ENCODE assay signal across 8 cellular contexts in the genomic region with DNA sequence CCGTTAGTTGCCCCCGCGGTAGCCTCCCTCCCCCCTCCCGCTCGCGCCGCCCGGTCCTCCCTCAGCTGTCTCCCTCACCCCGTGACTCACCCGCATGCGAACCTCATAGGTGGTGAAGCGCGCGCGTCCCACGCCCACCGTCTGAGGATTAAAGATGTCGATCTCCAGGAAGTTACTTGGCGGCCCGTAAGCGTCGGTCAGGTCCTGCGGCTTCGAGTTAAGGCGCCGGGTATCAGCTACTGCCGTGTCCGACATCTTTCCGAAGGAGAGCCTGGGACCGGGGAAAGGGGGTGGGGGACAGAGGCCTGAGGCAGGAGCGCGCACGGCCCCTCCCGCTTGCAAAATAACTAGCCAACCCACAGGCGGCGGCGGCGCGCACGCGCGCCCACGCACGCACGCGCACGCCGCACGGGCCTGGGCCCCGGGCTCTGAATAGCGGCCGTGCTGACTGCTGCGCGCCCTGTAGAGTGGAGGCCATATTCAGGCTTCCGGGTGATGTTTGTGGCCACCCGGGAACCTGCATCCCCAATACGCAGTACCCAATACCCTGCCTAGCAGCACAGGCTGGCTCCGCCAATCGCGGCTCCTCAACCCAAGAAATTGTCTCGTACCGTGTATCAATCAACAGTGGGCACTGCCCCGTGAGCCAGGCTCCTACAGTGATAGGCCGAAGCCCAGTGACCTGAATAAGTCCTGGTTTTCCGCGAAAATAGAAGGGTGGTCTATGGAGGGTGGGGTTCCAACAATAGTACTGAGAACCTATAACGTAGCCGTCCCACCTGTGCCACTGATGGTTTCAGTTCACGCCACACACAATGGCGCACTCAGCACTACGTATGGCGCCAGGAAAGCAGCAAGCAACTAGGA. TPM values are rescaled to one million over a fixed set of nuclear protein-coding genes. Genes with fewer than 3 reads are reported as not detected.
DNase-seq lines count a peak whose midpoint lies in the region; ATAC-seq lines count a peak whose summit lies in the region.

Gene SNX12 (minus strand): TSS at position 283 of the 867 bp plus-strand sequence. CDS start 28 bp downstream, at position 255.

- ATAC-seq in GM21360 (IDR thresholded peaks at IDR 0.05; ENCODE audit: unreplicated experiment), result peak; percentile 87

- DNase-seq in COLO829 (ENCODE audit: low spot score), result peak; percentile 89
- DNase-seq in HT-29 (ENCODE audit: low spot score), result peak; percentile 84
- DNase-seq in NK-92 treated with Interleukin-12 subunit alpha and Interleukin-12 subunit beta, amount 100 ng/mL, for 24 hours (lab: John Stamatoyannopoulos, UW), result peak; percentile 77
- DNase-seq in activated CD8-positive, alpha-beta memory T cell treated with anti-CD3 and anti-CD28 coated beads for 24 hours, result peak; percentile 90
- DNase-seq in effector CD4-positive, alpha-beta T cell, result peak; percentile 80
- peak; percentile 95 for DNase-seq in lung microvascular endothelial cell (ENCODE audit: low read depth in 2 of 2)
- DNase-seq in stimulated activated CD4-positive, alpha-beta T cell treated with anti-CD3 and anti-CD28 coated beads, TNF-alpha, amount 100 ng/mL, for 4 hours (ENCODE audit: low read depth in 3 of 3), result peak; percentile 57 to 76 (median 76)

RNA-seq across cellular contexts. Expression of gene SNX12, which starts in this region (rescaled TPM):
- total RNA-seq in HT-29 (2014; rRNA removed; shearing (Covaris generic)), result 52.1 and 59.7 TPM in 2 replicates
- 62.3 and 76.6 TPM in 2 replicates for total RNA-seq in lung microvascular endothelial cell

Comparison
In these comparisons a context has a peak if more than half of its experiments do, and no peak if none do; other contexts are left out.
1. Peak in every context shown above with its lines: DNase-seq and ATAC-seq.